Comparison of ENCODE assay signal across 12 cellular contexts in genomic region chr4:306551-306961, GRCh38. TPM values are rescaled to one million over a fixed set of nuclear protein-coding genes. Genes with fewer than 3 reads are reported as not detected.
DNase-seq lines count a peak whose midpoint lies in the region; ATAC-seq and TF ChIP-seq lines count a peak whose summit lies in the region.
"Had no signal": no experiment of that assay in that cellular context is flagged by ENCODE, and none has a peak within 500 bp of the region (broad histone marks: within the 10 kb centered on the region; RNA-seq: fewer than 3 reads in every experiment).

No MANE protein-coding gene starts in this region.

- no peak for TF ChIP-seq POLR2A in ovary (IDR thresholded peaks at IDR 0.05)

- no peak overlapping the region for H3K27ac ChIP-seq in ovary
- H3K27ac ChIP-seq: cardiac muscle cell had no signal

- H3K36me3 Mint-ChIP-seq in IgD-negative memory B cell, result peaks cover 3% of the 10 kb centered on the region
- peaks cover 2% of the 10 kb centered on the region for H3K36me3 Mint-ChIP-seq in central memory CD8-positive, alpha-beta T cell (ENCODE audit: insufficient read depth)

- peak overlapping the region; percentile 34 to 79 (median 58) for H3K27ac Mint-ChIP-seq in IgD-negative memory B cell
- H3K27ac Mint-ChIP-seq in central memory CD8-positive, alpha-beta T cell (ENCODE audit: low read depth), result no peak overlapping the region
- H3K27ac Mint-ChIP-seq: activated T-helper 17 cell treated with anti-CD3 and anti-CD28 coated beads, Interleukin-2, amount 50 U/mL, for 72 hours had no signal

- no peaks in the 10 kb centered on the region for H3K27me3 ChIP-seq in ovary
- H3K27me3 ChIP-seq: cardiac muscle cell had no signal

- no peaks in the 10 kb centered on the region for H3K36me3 ChIP-seq in ovary
- H3K36me3 ChIP-seq: cardiac muscle cell had no signal

- 93 to 96% (median 96%) methylated on average over 3 of the region's 3 CpGs for WGBS in ovary, 3 donors

- peaks cover 1% of the 10 kb centered on the region for H3K27me3 Mint-ChIP-seq in IgD-negative memory B cell
- peaks cover 24% of the 10 kb centered on the region for H3K27me3 Mint-ChIP-seq in central memory CD8-positive, alpha-beta T cell

- H3K9me3 ChIP-seq in ovary, result no peaks in the 10 kb centered on the region

- TF ChIP-seq CTCF in ovary (IDR thresholded peaks at IDR 0.05), result no peak

- DNase-seq in GF-D8 (lab: John Stamatoyannopoulos, UW) (peak; percentile 97), iPS-NIHi7 (ENCODE audit: extremely low spot score) (no peak), ovary (no peak), left colon (no peak)
- no peak for DNase-seq in central memory CD8-positive, alpha-beta T cell (ENCODE audit: low spot score in 2 of 2)
- no peak for DNase-seq in activated T-cell treated with anti-CD3 and anti-CD28 coated beads, Interleukin-2, amount 50 U/mL, for 48 hours
- DNase-seq: trophoblast cell had no signal

- H3K4me3 Mint-ChIP-seq in IgD-negative memory B cell, result peak overlapping the region in 2 of 4 donors; percentile 5 to 59
- no peak overlapping the region for H3K4me3 Mint-ChIP-seq in central memory CD8-positive, alpha-beta T cell
- H3K4me3 Mint-ChIP-seq: activated T-helper 17 cell treated with anti-CD3 and anti-CD28 coated beads, Interleukin-2, amount 50 U/mL, for 72 hours had no signal

- TF ChIP-seq EP300 in ovary (IDR thresholded peaks at IDR 0.05), result no peak

- ATAC-seq in GM19468 (IDR thresholded peaks at IDR 0.05; ENCODE audit: extremely low read depth, unreplicated experiment) (peak; percentile 26), left colon (no peak)
- ATAC-seq in central memory CD8-positive, alpha-beta T cell (replicated peaks; ENCODE audit: extremely low read depth, poor library complexity, severe bottlenecking), result peak; percentile 14
- ATAC-seq: activated T-helper 17 cell treated with anti-CD3 and anti-CD28 coated beads, Interleukin-2, amount 50 U/mL, for 72 hours; sciatic nerve had no signal

- peaks cover 5 to 33% (median 25%) of the 10 kb centered on the region in 3 donors for H3K9me3 Mint-ChIP-seq in IgD-negative memory B cell
- H3K9me3 Mint-ChIP-seq in central memory CD8-positive, alpha-beta T cell, result peaks cover 13% of the 10 kb centered on the region

- intact Hi-C loops in ovary (cut with DNase I), result no loop called here
- intact Hi-C loops in left colon (cut with DNase I, micrococcal nuclease), result no loop called here

- no peak overlapping the region for H3K4me3 ChIP-seq in ovary
- H3K4me3 ChIP-seq: cardiac muscle cell had no signal

- H3K4me1 ChIP-seq in ovary (ENCODE audit: insufficient read depth), result no peaks in the 10 kb centered on the region

- peaks cover 5 to 11% (median 9%) of the 10 kb centered on the region in 3 donors for H3K4me1 Mint-ChIP-seq in IgD-negative memory B cell
- peaks cover 13% of the 10 kb centered on the region for H3K4me1 Mint-ChIP-seq in central memory CD8-positive, alpha-beta T cell

RNA-seq across cellular contexts. Expression of gene ZNF732, which starts 1.3 kb away (rescaled TPM):
- 0.16 TPM for polyA plus RNA-seq in IgD-negative memory B cell
- under 1 TPM; 0.30 to 0.85 (median 0.43) TPM for total RNA-seq in ovary
- polyA plus RNA-seq in ovary, result under 1 TPM; 0.37 to 0.44 TPM
- under 1 TPM in 1 of 2 donors, not detected in 1; 0.21 TPM for total RNA-seq in left colon
- total RNA-seq: activated T-helper 17 cell treated with anti-CD3 and anti-CD28 coated beads, Interleukin-2, amount 50 U/mL, for 72 hours had no signal

RNA-seq across cellular contexts. Expression of gene ZNF141, which starts 31.1 kb away (rescaled TPM):
- polyA plus RNA-seq in IgD-negative memory B cell (10.5 TPM), ovary (10 to 100 TPM in 1 of 2 donors, 1 to 10 TPM in 1; 7.4 to 14.8 TPM)
- total RNA-seq in ovary (10 to 100 TPM; 30.9 to 55.7 (median 40.4) TPM), left colon (10 to 100 TPM; 19.5 to 21.4 TPM)
